Comparison of ENCODE assay signal across 17 cellular contexts in the genomic region with DNA sequence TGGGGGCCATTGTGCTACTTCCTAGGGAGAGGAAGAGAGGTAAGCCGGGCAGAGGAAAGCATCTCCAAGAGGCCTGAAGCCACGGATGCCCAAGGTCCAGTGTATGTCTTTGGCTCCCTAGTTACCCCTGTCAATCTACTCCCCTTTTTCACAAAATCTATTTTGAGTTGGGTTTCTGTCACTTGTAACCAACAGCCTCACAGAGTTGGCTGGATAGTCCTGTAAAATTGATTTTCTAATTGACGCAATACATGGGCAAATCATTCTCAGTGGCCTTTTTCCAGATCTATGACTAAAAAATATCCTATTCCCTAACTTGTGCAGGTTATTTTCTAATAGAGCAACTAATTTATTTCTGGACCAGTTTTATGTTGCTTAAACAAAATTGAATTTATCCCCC.
A peak's percentile ranks its signal among the peaks of the same experiment; 100 is the strongest.
DNase-seq lines count a peak whose midpoint lies in the region; ATAC-seq, FAIRE-seq and TF ChIP-seq lines count a peak whose summit lies in the region.
"Had no signal": no experiment of that assay in that cellular context is flagged by ENCODE, and none has a peak within 500 bp of the region (broad histone marks: within the 10 kb centered on the region; RNA-seq: fewer than 3 reads in every experiment).

No MANE protein-coding gene starts in this region.

- H3K27ac Mint-ChIP-seq in mesothelial cell of epicardium: peak overlapping the region; percentile 98
- H3K27ac Mint-ChIP-seq in nephron progenitor cell: no peak overlapping the region
- H3K27ac Mint-ChIP-seq in GM23338: no peak overlapping the region
- H3K27ac Mint-ChIP-seq: HFFc6 had no signal

- intact Hi-C loops in HepG2 (cut with micrococcal nuclease; ENCODE audit: unreplicated experiment): no loop called here
- intact Hi-C loops in stomach (cut with DNase I; ENCODE audit: low total_unique reads): no loop called here

- H3K9me2 ChIP-seq in GM23338 (ENCODE audit: insufficient read depth): peaks cover 8% of the 10 kb centered on the region

- H3K4me3 ChIP-seq in liver (ENCODE audit: low read depth in 1 of 3, low read length in 3 of 3) (no peak overlapping the region), HepG2 (replicated peaks in 1 of 3; ENCODE audit: insufficient read depth in 1 of 3, low read depth in 2 of 3, low read length in 3 of 3) (no peak overlapping the region), stomach (no peak overlapping the region), GM23338 (no peak overlapping the region)
- H3K4me3 ChIP-seq: A549 had no signal

- no peak for FAIRE-seq in HepG2 (lab: Jason Lieb, UNC)
- FAIRE-seq: A549, G401.6 had no signal

- in situ Hi-C loops in HepG2 (cut with HindIII; ENCODE audit: extremely low pct_ligation_motif_present, low pct_unique_long_range_greater_than_20kb): no loop called here

- no peaks in the 10 kb centered on the region for H4K20me1 ChIP-seq in HepG2 (ENCODE audit: insufficient read depth, low read length)
- H4K20me1 ChIP-seq in GM23338 (replicated peaks; ENCODE audit: insufficient read depth): no peaks in the 10 kb centered on the region

- CTCF ChIA-PET in HepG2 (lab: Yijun Ruan, JAX; ENCODE audit: low intra/inter-chr PET ratio, low total read pairs): no interaction called here

- H3K79me2 ChIP-seq in HepG2 (ENCODE audit: insufficient read depth, low read length) (no peaks in the 10 kb centered on the region), GM23338 (replicated peaks; ENCODE audit: insufficient read depth) (no peaks in the 10 kb centered on the region)

- H3K4me1 Mint-ChIP-seq in mesothelial cell of epicardium (peaks cover 42% of the 10 kb centered on the region), nephron progenitor cell (peaks cover 13% of the 10 kb centered on the region), GM23338 (no peaks in the 10 kb centered on the region)

- H3K27ac ChIP-seq in liver (ENCODE audit: low read depth in 1 of 2, low read length in 2 of 2) (peak overlapping the region; percentile 56 to 76), HepG2 (ENCODE audit: extremely low read length, insufficient read depth, low read length) (no peak overlapping the region), stomach (peak overlapping the region in 3 of 5 donors; percentile 17 to 80 (median 32)), GM23338 (ENCODE audit: low read depth) (no peak overlapping the region)
- H3K27ac ChIP-seq: A549 had no signal

- H3K9me3 ChIP-seq in liver (ENCODE audit: control insufficient read depth in 4 of 4, low read length in 3 of 4): no peaks in the 10 kb centered on the region
- H3K9me3 ChIP-seq in HepG2 (ENCODE audit: low read length): no peaks in the 10 kb centered on the region
- H3K9me3 ChIP-seq in stomach: no peaks in the 10 kb centered on the region
- H3K9me3 ChIP-seq: A549 had no signal

- POLR2A ChIA-PET in HepG2 (lab: Yijun Ruan, JAX): no interaction called here

- H3K4me2 ChIP-seq in HepG2 (ENCODE audit: low read depth, low read length): no peak overlapping the region
- no peak overlapping the region for H3K4me2 ChIP-seq in GM23338
- H3K4me2 ChIP-seq: A549 had no signal

- H3K9me3 Mint-ChIP-seq in mesothelial cell of epicardium: peaks cover 6% of the 10 kb centered on the region
- peaks cover 1% of the 10 kb centered on the region for H3K9me3 Mint-ChIP-seq in nephron progenitor cell
- no peaks in the 10 kb centered on the region for H3K9me3 Mint-ChIP-seq in GM23338
- H3K9me3 Mint-ChIP-seq: HFFc6 had no signal

- H3F3A ChIP-seq in GM23338 (replicated peaks; ENCODE audit: low read depth): no peaks in the 10 kb centered on the region

- peak overlapping the region in 1 of 2 donors; percentile 6 for H3K9ac ChIP-seq in liver (ENCODE audit: low read depth in 1 of 2, low read length in 2 of 2)
- no peak overlapping the region for H3K9ac ChIP-seq in HepG2 (ENCODE audit: insufficient read depth, low read depth, low read length)

- no peaks in the 10 kb centered on the region for H3K36me3 ChIP-seq in liver (ENCODE audit: control insufficient read depth in 4 of 4, insufficient read depth in 3 of 4, low read depth in 1 of 4, low read length in 3 of 4)
- no peaks in the 10 kb centered on the region for H3K36me3 ChIP-seq in HepG2 (replicated peaks in 1 of 2; ENCODE audit: control insufficient read depth in 1 of 2, insufficient read depth in 2 of 2, low read length in 2 of 2)
- H3K36me3 ChIP-seq in stomach: no peaks in the 10 kb centered on the region
- H3K36me3 ChIP-seq in GM23338 (ENCODE audit: insufficient read depth): no peaks in the 10 kb centered on the region

- no peak for TF ChIP-seq POLR2A in HepG2 (IDR thresholded peaks at IDR 0.05; ENCODE audit: insufficient read depth in 1 of 2, low read depth in 2 of 2, low read length in 2 of 2)
- no peak for TF ChIP-seq POLR2A in stomach (IDR thresholded peaks at IDR 0.05)

- DNase-seq in HepG2 (ENCODE audit: low spot score) (no peak), mesothelial cell of epicardium (ENCODE audit: low spot score in 2 of 2, unreplicated experiment in 2 of 2) (no peak), stomach (no peak), nephron progenitor cell (no peak), GM23338 (ENCODE audit: low spot score) (no peak)
- no peak for DNase-seq in activated CD8-positive, alpha-beta memory T cell treated with anti-CD3 and anti-CD28 coated beads, Interleukin-2, amount 50 U/mL, for 48 hours
- DNase-seq in stimulated activated CD4-positive, alpha-beta T cell treated with anti-CD3 and anti-CD28 coated beads, Interleukin-12 subunit alpha, Interleukin-12 subunit beta, amount 100 ng/mL, for 4 hours: no peak
- DNase-seq: C1 segment of cervical spinal cord, DND-41, HFFc6, KG1, NCI-H1048, NCI-H2227 treated with DMSO at 0.1 percent for 48 hours, NCI-H524 treated with DMSO at 0.1 percent for 48 hours had no signal

- ATAC-seq in HepG2: no peak
- no peak for ATAC-seq in GM23338
- ATAC-seq: A549 had no signal

- no peak for TF ChIP-seq CTCF in liver (IDR thresholded peaks at IDR 0.05; ENCODE audit: low read depth, low read length, missing input control)
- no peak for TF ChIP-seq CTCF in HepG2 (CRISPR knock-in tag; IDR thresholded peaks at IDR 0.05)
- no peak for TF ChIP-seq CTCF in mesothelial cell of epicardium (IDR thresholded peaks at IDR 0.05; ENCODE audit: unreplicated experiment)
- no peak for TF ChIP-seq CTCF in stomach (IDR thresholded peaks at IDR 0.05)
- no peak for TF ChIP-seq CTCF in nephron progenitor cell (IDR thresholded peaks at IDR 0.05)
- TF ChIP-seq CTCF in GM23338 (conservative IDR thresholded peaks at IDR 0.05; ENCODE audit: low read depth in 2 of 2): no peak

- H3K27me3 ChIP-seq in liver (ENCODE audit: control insufficient read depth in 4 of 4, insufficient read depth in 4 of 4, low read length in 3 of 4): no peaks in the 10 kb centered on the region
- no peaks in the 10 kb centered on the region for H3K27me3 ChIP-seq in HepG2 (ENCODE audit: control insufficient read depth in 1 of 2, insufficient read depth in 2 of 2, low read length in 2 of 2)
- H3K27me3 ChIP-seq in stomach: no peaks in the 10 kb centered on the region
- no peaks in the 10 kb centered on the region for H3K27me3 ChIP-seq in GM23338 (ENCODE audit: insufficient read depth)

- 32% methylated on average over 3 of the region's 3 CpGs for WGBS in liver
- 91% methylated on average over 3 of the region's 3 CpGs for WGBS in HepG2 (ENCODE audit: low lambda C conversion rate)
- 89 to 98% (median 96%) methylated on average over 3 of the region's 3 CpGs for WGBS in stomach, 5 donors

- H3K4me1 ChIP-seq in liver (ENCODE audit: control insufficient read depth in 4 of 4, insufficient read depth in 4 of 4, low read length in 3 of 4): peaks cover 0 to 20% (median 13%) of the 10 kb centered on the region in 4 donors
- H3K4me1 ChIP-seq in HepG2 (ENCODE audit: insufficient read depth, low read length): no peaks in the 10 kb centered on the region
- peaks cover 0 to 6% (median 2%) of the 10 kb centered on the region in 4 donors for H3K4me1 ChIP-seq in stomach
- no peaks in the 10 kb centered on the region for H3K4me1 ChIP-seq in GM23338 (ENCODE audit: insufficient read depth)
- H3K4me1 ChIP-seq: A549 had no signal

- no peak overlapping the region for H2AFZ ChIP-seq in HepG2 (ENCODE audit: low read length)
- no peak overlapping the region for H2AFZ ChIP-seq in GM23338

- H3K4me3 Mint-ChIP-seq in mesothelial cell of epicardium (no peak overlapping the region), nephron progenitor cell (no peak overlapping the region), GM23338 (no peak overlapping the region)
- H3K4me3 Mint-ChIP-seq: HFFc6 had no signal

- H3K27me3 Mint-ChIP-seq in mesothelial cell of epicardium (ENCODE audit: low read depth) (no peaks in the 10 kb centered on the region), nephron progenitor cell (ENCODE audit: low read depth, poor library complexity) (peaks cover 6% of the 10 kb centered on the region), GM23338 (ENCODE audit: insufficient read depth, low read depth, poor library complexity) (no peaks in the 10 kb centered on the region)

- no peak for TF ChIP-seq RAD21 in liver (IDR thresholded peaks at IDR 0.05)
- TF ChIP-seq RAD21 in HepG2 (CRISPR knock-in tag; IDR thresholded peaks at IDR 0.05): no peak

- no TSS peak for BruUV-seq in HepG2 (replicated peaks; lab: Mats Ljungman, UMichigan)

- peaks cover under 1% of the 10 kb centered on the region for H3K36me3 Mint-ChIP-seq in mesothelial cell of epicardium
- no peaks in the 10 kb centered on the region for H3K36me3 Mint-ChIP-seq in nephron progenitor cell (ENCODE audit: low read depth)
- no peaks in the 10 kb centered on the region for H3K36me3 Mint-ChIP-seq in GM23338 (ENCODE audit: low read depth)

- TF ChIP-seq EP300 in HepG2 (IDR thresholded peaks at IDR 0.05; ENCODE audit: low read depth in 2 of 2, low read length in 2 of 2) (no peak), HepG2 (CRISPR knock-in tag; IDR thresholded peaks at IDR 0.05; ENCODE audit: borderline replicate concordance) (no peak), stomach (IDR thresholded peaks at IDR 0.05) (no peak)

TF ChIP-seq in liver, 16 proteins besides CTCF, POLR2A, EP300 and RAD21 (continues in another document):
- TF ChIP-seq, protein P1, sequence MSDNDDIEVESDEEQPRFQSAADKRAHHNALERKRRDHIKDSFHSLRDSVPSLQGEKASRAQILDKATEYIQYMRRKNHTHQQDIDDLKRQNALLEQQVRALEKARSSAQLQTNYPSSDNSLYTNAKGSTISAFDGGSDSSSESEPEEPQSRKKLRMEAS (IDR thresholded peaks at IDR 0.05): no peak
- peak in 1 of 2 donors; percentile 27 for TF ChIP-seq HNF4A (conservative IDR thresholded peaks at IDR 0.05)

TF ChIP-seq in HepG2, 621 proteins besides CTCF, POLR2A, EP300 and RAD21:
- TF ChIP-seq ZNF317 (CRISPR knock-in tag; IDR thresholded peaks at IDR 0.05): no peak
TF ChIP-seq in HepG2: peak in this region for 0.

TF ChIP-seq in GM23338, 12 proteins besides CTCF, POLR2A, EP300 and RAD21 (continues in another document):
- TF ChIP-seq JUNB (IDR thresholded peaks at IDR 0.05; ENCODE audit: unreplicated experiment): no peak
- no peak for TF ChIP-seq EZH2 (IDR thresholded peaks at IDR 0.05; ENCODE audit: low read depth, unreplicated experiment)

Comparison
In these comparisons a context has a peak if more than half of its experiments do, and no peak if none do; other contexts are left out.
1. H3K27ac ChIP-seq: peak in liver (2 of 2) and stomach (3 of 5); none in HepG2 (single experiment) and GM23338 (single experiment).